Comparison of ENCODE assay signal across 8 cellular contexts in the genomic region with DNA sequence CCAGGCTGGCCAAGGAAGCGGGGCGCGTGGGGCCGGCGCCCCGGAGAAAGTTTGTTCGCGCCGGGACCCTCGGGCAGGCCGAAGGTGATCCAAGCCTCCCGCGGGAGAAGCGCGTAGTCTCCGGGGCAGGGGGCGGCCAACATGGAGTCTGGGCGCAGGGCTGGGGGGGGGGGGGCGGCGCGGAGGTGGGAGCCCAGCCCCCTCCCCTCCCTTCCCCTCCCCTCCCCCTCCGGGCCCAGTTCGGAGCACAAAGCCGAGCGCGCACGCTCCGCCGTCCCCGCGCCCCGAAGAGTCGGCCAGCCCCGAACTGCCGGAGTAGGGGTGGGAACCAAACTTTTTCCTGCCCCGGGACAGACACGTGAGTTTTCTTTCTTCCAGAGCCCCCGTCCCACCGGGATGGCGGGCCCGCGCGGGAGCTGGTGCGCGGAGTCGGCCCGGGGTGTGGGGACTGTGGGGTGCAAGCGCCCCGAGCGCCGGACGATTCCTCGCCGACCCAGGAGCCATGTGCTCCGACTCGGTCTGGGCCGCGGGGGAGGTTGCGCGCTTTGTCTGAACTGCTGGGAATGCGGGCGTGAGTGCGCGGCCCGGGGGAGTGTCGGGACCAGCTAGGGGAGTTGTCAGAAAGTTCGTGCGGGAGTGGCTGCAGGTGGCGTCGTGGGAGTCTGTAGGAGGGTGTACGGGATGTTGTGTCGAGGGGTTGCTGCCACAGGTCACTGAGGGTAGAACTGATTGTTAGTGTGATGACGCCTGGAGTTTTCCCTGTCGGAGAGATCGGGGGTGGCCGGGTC. TPM values are rescaled to one million over a fixed set of nuclear protein-coding genes. Genes with fewer than 3 reads are reported as not detected.
A peak's percentile ranks its signal among the peaks of the same experiment; 100 is the strongest.
DNase-seq lines count a peak whose midpoint lies in the region; ATAC-seq and TF ChIP-seq lines count a peak whose summit lies in the region.

No MANE protein-coding gene starts in this region.

- peaks cover 27% of the 10 kb centered on the region for H3K27me3 Mint-ChIP-seq in GM23338 (ENCODE audit: insufficient read depth, low read depth, poor library complexity)

- peaks cover 4% of the 10 kb centered on the region for H3K4me1 ChIP-seq in ACC112 (ENCODE audit: control insufficient read depth, insufficient read depth, low read length, unreplicated experiment)
- H3K4me1 ChIP-seq in GM23338 (ENCODE audit: insufficient read depth), result peaks cover 37% of the 10 kb centered on the region
- H3K4me1 ChIP-seq in SJCRH30, result peaks cover 11% of the 10 kb centered on the region
- H3K4me1 ChIP-seq in right atrium auricular region, result peaks cover 0 to 33% of the 10 kb centered on the region in 2 donors

- H3K27ac ChIP-seq in ACC112 (ENCODE audit: low read depth, low read length), result no peak overlapping the region
- H3K27ac ChIP-seq in GM23338 (ENCODE audit: low read depth), result no peak overlapping the region
- H3K27ac ChIP-seq in SJCRH30, result peak overlapping the region; percentile 92
- peak overlapping the region; percentile 91 to 94 for H3K27ac ChIP-seq in right atrium auricular region

- no peaks in the 10 kb centered on the region for H3K36me3 ChIP-seq in ACC112 (ENCODE audit: insufficient read depth, low read length)
- H3K36me3 ChIP-seq in GM23338 (ENCODE audit: insufficient read depth), result peaks cover 5% of the 10 kb centered on the region; the same call in 1 of the 2 replicates
- H3K36me3 ChIP-seq in SJCRH30, result peaks cover 12% of the 10 kb centered on the region
- H3K36me3 ChIP-seq in right atrium auricular region, result peaks cover 11% of the 10 kb centered on the region

- H3K9me3 ChIP-seq in SJCRH30 (replicated peaks) (no peaks in the 10 kb centered on the region), right atrium auricular region (no peaks in the 10 kb centered on the region)

- TF ChIP-seq CTCF in GM23338 (conservative IDR thresholded peaks at IDR 0.05; ENCODE audit: low read depth in 2 of 2) (no peak), right atrium auricular region (IDR thresholded peaks at IDR 0.05) (no peak), retinal pigment epithelial cell (conservative IDR thresholded peaks at IDR 0.05; ENCODE audit: low read depth, low read length) (no peak)

- peaks cover 48% of the 10 kb centered on the region for H3K4me1 Mint-ChIP-seq in GM23338

- no peaks in the 10 kb centered on the region for H3K9me3 Mint-ChIP-seq in GM23338
- H3K9me3 Mint-ChIP-seq in activated naive CD4-positive, alpha-beta T cell treated with anti-CD3 and anti-CD28 coated beads, Interleukin-2, amount 50 U/mL, for 72 hours, result no peaks in the 10 kb centered on the region

- H3K36me3 Mint-ChIP-seq in GM23338 (ENCODE audit: low read depth), result peaks cover 30% of the 10 kb centered on the region
- H3K36me3 Mint-ChIP-seq in activated naive CD4-positive, alpha-beta T cell treated with anti-CD3 and anti-CD28 coated beads, Interleukin-2, amount 50 U/mL, for 72 hours, result peaks cover 14 to 22% of the 10 kb centered on the region in 2 donors

- H3K4me3 Mint-ChIP-seq in GM23338, result peak overlapping the region; percentile 94

- ATAC-seq in GM23338, result peak; percentile 15
- ATAC-seq in activated naive CD4-positive, alpha-beta T cell treated with anti-CD3 and anti-CD28 coated beads, Interleukin-2, amount 50 U/mL, for 72 hours, result peak in 1 of 2 donors; percentile 9
- no peak for ATAC-seq in HG02938 (IDR thresholded peaks at IDR 0.05; ENCODE audit: unreplicated experiment)

- peak overlapping the region; percentile 92 for H3K27ac Mint-ChIP-seq in GM23338
- peak overlapping the region; percentile 86 to 99 for H3K27ac Mint-ChIP-seq in activated naive CD4-positive, alpha-beta T cell treated with anti-CD3 and anti-CD28 coated beads, Interleukin-2, amount 50 U/mL, for 72 hours

- H3K79me2 ChIP-seq in ACC112 (ENCODE audit: control insufficient read depth, insufficient read depth, low read length, unreplicated experiment) (peaks cover 9% of the 10 kb centered on the region), GM23338 (replicated peaks; ENCODE audit: insufficient read depth) (peaks cover 61% of the 10 kb centered on the region)

- H4K20me1 ChIP-seq in GM23338 (replicated peaks; ENCODE audit: insufficient read depth), result peaks cover 20% of the 10 kb centered on the region

- H3K9me2 ChIP-seq in GM23338 (ENCODE audit: insufficient read depth), result no peaks in the 10 kb centered on the region

- H3K4me3 ChIP-seq in ACC112 (ENCODE audit: low read depth, low read length) (peak overlapping the region; percentile 85), GM23338 (peak overlapping the region; percentile 92), SJCRH30 (peak overlapping the region; percentile 96), right atrium auricular region (peak overlapping the region; percentile 88 to 91), retinal pigment epithelial cell (ENCODE audit: low read length) (peak overlapping the region; percentile 70)

- DNase-seq in GM23338 (ENCODE audit: low spot score), result peak; percentile 76
- DNase-seq in SJCRH30, result peak; percentile 68 to 76
- DNase-seq in activated naive CD4-positive, alpha-beta T cell treated with anti-CD3 and anti-CD28 coated beads, Interleukin-2, amount 50 U/mL, for 72 hours (ENCODE audit: low spot score in 2 of 2), result peak; percentile 46 to 62
- peak; percentile 72 for DNase-seq in right atrium auricular region (ENCODE audit: low spot score)
- DNase-seq in retinal pigment epithelial cell (ENCODE audit: low read depth), result no peak
- DNase-seq in NCI-H1436 (lab: John Stamatoyannopoulos, UW), result no peak

- peak overlapping the region; percentile 82 for H2AFZ ChIP-seq in ACC112 (ENCODE audit: low read length, unreplicated experiment)
- H2AFZ ChIP-seq in GM23338, result peak overlapping the region; percentile 69

- no peaks in the 10 kb centered on the region for H3K27me3 ChIP-seq in ACC112 (ENCODE audit: insufficient read depth, low read length)
- no peaks in the 10 kb centered on the region for H3K27me3 ChIP-seq in GM23338 (ENCODE audit: insufficient read depth)
- H3K27me3 ChIP-seq in SJCRH30, result no peaks in the 10 kb centered on the region
- no peaks in the 10 kb centered on the region for H3K27me3 ChIP-seq in right atrium auricular region

- H3K4me2 ChIP-seq in GM23338, result peak overlapping the region; percentile 96

- H3F3A ChIP-seq in GM23338 (replicated peaks; ENCODE audit: low read depth), result peaks cover 6% of the 10 kb centered on the region; the same call in 1 of the 2 replicates

TF ChIP-seq in GM23338, 12 proteins besides CTCF, POLR2A, EP300 and RAD21:
- TF ChIP-seq STAT1 (IDR thresholded peaks at IDR 0.05; ENCODE audit: unreplicated experiment) (no peak), NANOG (IDR thresholded peaks at IDR 0.05; ENCODE audit: borderline replicate concordance) (no peak), POLR2AphosphoS5 (IDR thresholded peaks at IDR 0.05; ENCODE audit: low read depth) (peak; percentile 60), ZNF331 (CRISPR knock-in tag; IDR thresholded peaks at IDR 0.05; ENCODE audit: low read depth) (no peak)
TF ChIP-seq in GM23338: peak in this region for 1.

RNA-seq across cellular contexts. Expression of a gene that starts 1.1 kb away (rescaled TPM):
- 59.8 and 63.2 TPM in 2 replicates for total RNA-seq in GM23338 (2014; rRNA removed; shearing (Covaris generic))
- 44.8 and 47.6 TPM in 2 replicates for polyA plus RNA-seq in GM23338 (2016; fragmentation: Nextera tagmentation; extraction: Ambion mirVana)
- total RNA-seq in SJCRH30 (2014; rRNA removed; shearing (Covaris generic)), result 71.1 and 75.5 TPM in 2 replicates
- 10 to 100 TPM; 33.7 to 52.6 TPM for total RNA-seq in activated naive CD4-positive, alpha-beta T cell treated with anti-CD3 and anti-CD28 coated beads, Interleukin-2, amount 50 U/mL, for 72 hours
- total RNA-seq in right atrium auricular region, result 10 to 100 TPM in 1 of 2 donors, 1 to 10 TPM in 1; 8.9 to 10.7 TPM

RNA-seq across cellular contexts. Expression of a gene that starts 31.1 kb away (rescaled TPM):
- total RNA-seq in GM23338 (2014; rRNA removed; shearing (Covaris generic)), result 126 and 138 TPM in 2 replicates
- 119 and 123 TPM in 2 replicates for polyA plus RNA-seq in GM23338 (2016; fragmentation: Nextera tagmentation; extraction: Ambion mirVana)
- total RNA-seq in SJCRH30 (2014; rRNA removed; shearing (Covaris generic)), result 125 and 131 TPM in 2 replicates
- total RNA-seq in activated naive CD4-positive, alpha-beta T cell treated with anti-CD3 and anti-CD28 coated beads, Interleukin-2, amount 50 U/mL, for 72 hours, result 100 to 1,000 TPM in 1 of 2 donors, 10 to 100 TPM in 1; 75.5 to 107 TPM
- 10 to 100 TPM; 70.9 to 83.0 TPM for total RNA-seq in right atrium auricular region

RNA-seq across cellular contexts. Expression of a gene that starts 33.2 kb away (rescaled TPM):
- total RNA-seq in GM23338 (2014; rRNA removed; shearing (Covaris generic)), result 23.5 and 29.7 TPM in 2 replicates
- 100 and 123 TPM in 2 replicates for polyA plus RNA-seq in GM23338 (2016; fragmentation: Nextera tagmentation; extraction: Ambion mirVana)
- 0.49 and 0.76 TPM in 2 replicates for total RNA-seq in SJCRH30 (2014; rRNA removed; shearing (Covaris generic))
- total RNA-seq in activated naive CD4-positive, alpha-beta T cell treated with anti-CD3 and anti-CD28 coated beads, Interleukin-2, amount 50 U/mL, for 72 hours, result under 1 TPM; 0.57 to 0.95 TPM
- 100 to 1,000 TPM; 558 to 602 TPM for total RNA-seq in right atrium auricular region

Comparison
In these comparisons a context has a peak if more than half of its experiments do, and no peak if none do; other contexts are left out.
1. H3K27ac ChIP-seq: peak in SJCRH30 (single experiment) and right atrium auricular region (2 of 2); none in ACC112 (single experiment) and GM23338 (single experiment).
2. DNase-seq: peak in GM23338 (single experiment), SJCRH30 (2 of 2), activated naive CD4-positive, alpha-beta T cell treated with anti-CD3 and anti-CD28 coated beads, Interleukin-2, amount 50 U/mL, for 72 hours (2 of 2) and right atrium auricular region (single experiment); none in retinal pigment epithelial cell (single experiment) and NCI-H1436 (single experiment).
3. RNA of a gene that starts 33.2 kb away (total RNA-seq): 558 to 602 TPM in right atrium auricular region; 23.5 to 29.7 TPM in GM23338, 0.57 to 0.95 TPM in activated naive CD4-positive, alpha-beta T cell treated with anti-CD3 and anti-CD28 coated beads, Interleukin-2, amount 50 U/mL, for 72 hours and 0.49 to 0.76 TPM in SJCRH30; every median in the first group is over 10 times any median in the second.
4. Peak in every context shown above with its lines, with median percentiles within 50 percentile points of each other: H3K4me3 ChIP-seq.